Comparison of ENCODE assay signal across 9 cellular contexts in the genomic region with DNA sequence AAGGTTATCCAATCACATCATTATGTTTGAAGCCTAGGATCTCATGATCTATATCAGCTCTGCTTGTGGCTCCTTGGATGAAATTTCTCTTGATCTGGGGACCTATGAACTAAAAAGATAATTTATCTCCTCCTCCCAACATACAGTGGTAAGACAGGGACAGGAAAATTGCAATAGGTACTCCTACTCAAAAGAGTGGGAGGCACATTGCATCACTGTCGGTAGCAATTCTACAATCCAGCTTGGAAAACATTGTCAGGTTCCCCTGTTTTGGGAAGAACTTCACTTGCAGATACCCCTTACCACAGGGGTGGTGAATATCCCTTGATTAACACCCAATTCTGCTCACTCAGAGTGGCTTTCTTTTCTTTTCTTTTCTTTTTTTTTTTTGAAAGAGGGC.
"Had no signal": no experiment of that assay in that cellular context is flagged by ENCODE, and none has a peak within 500 bp of the region (broad histone marks: within the 10 kb centered on the region; RNA-seq: fewer than 3 reads in every experiment).

No MANE protein-coding gene starts in this region.

- H3K36me3 ChIP-seq: HAP-1 had no signal

- H3K4me3 ChIP-seq: GM23248, GM23338, HAP-1 had no signal

- ATAC-seq: GM23338, HCT116 had no signal

- H3K27ac ChIP-seq: GM23248 had no signal

- H3K9me3 ChIP-seq: HAP-1 had no signal

- DNase-seq: GM23248, GOT3, H7, H9, HCEC 1CT, HFFc6 had no signal
